Comparison of ENCODE assay signal across 17 cellular contexts in genomic region chr18:45588284-45588683, GRCh38. TPM values are rescaled to one million over a fixed set of nuclear protein-coding genes. Genes with fewer than 3 reads are reported as not detected.
DNase-seq lines count a peak whose midpoint lies in the region; ATAC-seq and TF ChIP-seq lines count a peak whose summit lies in the region.
"Had no signal": no experiment of that assay in that cellular context is flagged by ENCODE, and none has a peak within 500 bp of the region (broad histone marks: within the 10 kb centered on the region; RNA-seq: fewer than 3 reads in every experiment).

No MANE protein-coding gene starts in this region.

- no TSS peak for BruUV-seq in A673 (replicated peaks; lab: Mats Ljungman, UMichigan)

- H3K4me3 Mint-ChIP-seq in osteocyte (ENCODE audit: unreplicated experiment) = no peak overlapping the region

- peaks cover 2% of the 10 kb centered on the region for H3K36me3 Mint-ChIP-seq in osteocyte (ENCODE audit: unreplicated experiment)

- intact Hi-C loops in A673 (cut with micrococcal nuclease; ENCODE audit: unreplicated experiment) = no loop called here

- TF ChIP-seq CTCF in A673 (conservative IDR thresholded peaks at IDR 0.05; ENCODE audit: low read depth, low read length) (no peak), foreskin fibroblast (IDR thresholded peaks at IDR 0.05; ENCODE audit: low read depth, low read length) (no peak), osteocyte (IDR thresholded peaks at IDR 0.05) (no peak)

- no peak for ATAC-seq in GM21526 (IDR thresholded peaks at IDR 0.05; ENCODE audit: low FRiP score, unreplicated experiment)
- ATAC-seq: esophagus mucosa had no signal

- H3K9me3 ChIP-seq in A673 (ENCODE audit: low read depth, low read length, poor library complexity, severe bottlenecking) = no peaks in the 10 kb centered on the region

- peaks cover 25% of the 10 kb centered on the region for H3K4me1 ChIP-seq in A673 (ENCODE audit: insufficient read depth, low read length, poor library complexity, severe bottlenecking)

- no peaks in the 10 kb centered on the region for H3K9me3 Mint-ChIP-seq in osteocyte (ENCODE audit: unreplicated experiment)
- H3K9me3 Mint-ChIP-seq: activated T-helper 2 cell treated with anti-CD3 and anti-CD28 coated beads, Interferon-gamma antibody, Interleukin-2, Interleukin-4, amounts not matched to agents 10 μg/mL and 5 μg/mL and 100 μg/mL, durations not matched to agents 14 hours and 24 hours and 36 hours had no signal

- no peaks in the 10 kb centered on the region for H3K36me3 ChIP-seq in A673 (ENCODE audit: insufficient read depth, low read length, poor library complexity, severe bottlenecking)
- H3K36me3 ChIP-seq: cardiac muscle cell had no signal

- no peaks in the 10 kb centered on the region for H3K27me3 ChIP-seq in A673 (replicated peaks; ENCODE audit: insufficient read depth, low read depth, low read length, poor library complexity)
- H3K27me3 ChIP-seq: cardiac muscle cell had no signal

- H3K27ac Mint-ChIP-seq in osteocyte (ENCODE audit: unreplicated experiment) = peak overlapping the region; percentile 92
- H3K27ac Mint-ChIP-seq: activated T-helper 2 cell treated with anti-CD3 and anti-CD28 coated beads, Interferon-gamma antibody, Interleukin-2, Interleukin-4, amounts not matched to agents 10 μg/mL and 5 μg/mL and 100 μg/mL, durations not matched to agents 14 hours and 24 hours and 36 hours had no signal

- H3K27me3 Mint-ChIP-seq in osteocyte (ENCODE audit: unreplicated experiment) = peaks cover 5% of the 10 kb centered on the region

- no peak overlapping the region for H3K4me3 ChIP-seq in A673 (ENCODE audit: low read depth, low read length, poor library complexity, severe bottlenecking)
- H3K4me3 ChIP-seq in foreskin fibroblast (ENCODE audit: low read depth in 1 of 2, low read length in 2 of 2) = no peak overlapping the region
- H3K4me3 ChIP-seq: cardiac muscle cell had no signal

- DNase-seq in A673 (ENCODE audit: low spot score) = peak; percentile 22
- peak; percentile 85 for DNase-seq in M059J (ENCODE audit: low read depth)
- DNase-seq in foreskin fibroblast = peak; percentile 60 to 80
- DNase-seq in osteocyte (ENCODE audit: extremely low spot score, unreplicated experiment) = no peak
- DNase-seq in central memory CD4-positive, alpha-beta T cell = no peak
- no peak for DNase-seq in germinal center (ENCODE audit: low spot score)
- no peak for DNase-seq in NCI-H774 (lab: John Stamatoyannopoulos, UW)
- DNase-seq: ACHN; activated CD4-positive, alpha-beta T cell treated with anti-CD3 and anti-CD28 coated beads for 4 hours; NCI-H1436 treated with DMSO at 0.1 percent for 48 hours; NCI-H82; substantia nigra had no signal

- H3K27ac ChIP-seq in A673 (ENCODE audit: low read depth, low read length, poor library complexity, severe bottlenecking) = peak overlapping the region; percentile 25
- H3K27ac ChIP-seq: cardiac muscle cell had no signal

- CTCF ChIA-PET in A673 (lab: Charles Lee) = no interaction called here

- POLR2A ChIA-PET in A673 (lab: Charles Lee; ENCODE audit: low non-redundant PET) = interaction anchor here (0.6 kb wide), 1 partner anchor 69 kb away, joined by 3 read pairs; no protein-coding TSS in a partner anchor

- peaks cover 45% of the 10 kb centered on the region for H3K4me1 Mint-ChIP-seq in osteocyte (ENCODE audit: unreplicated experiment)

RNA-seq across cellular contexts. Expression of gene SLC14A2, which starts 27.0 kb away (rescaled TPM):
- total RNA-seq in A673 (2021) = not detected in 2 replicates
- total RNA-seq in M059J (2014; rRNA removed; shearing (Covaris generic)) = 0.07 TPM in 1 of 2 replicates, not detected in the other
- total RNA-seq in osteocyte = not detected in 2 replicates
- total RNA-seq: cardiac muscle cell, esophagus mucosa, kidney epithelial cell had no signal

Comparison
In these comparisons a context has a peak if more than half of its experiments do, and no peak if none do; other contexts are left out.
1. DNase-seq: peak in A673 (single experiment), M059J (single experiment) and foreskin fibroblast (2 of 2); none in osteocyte (single experiment), central memory CD4-positive, alpha-beta T cell (single experiment), germinal center (single experiment) and NCI-H774 (single experiment).